10 cellular contexts compared by ENCODE assay signal in the genomic region with DNA sequence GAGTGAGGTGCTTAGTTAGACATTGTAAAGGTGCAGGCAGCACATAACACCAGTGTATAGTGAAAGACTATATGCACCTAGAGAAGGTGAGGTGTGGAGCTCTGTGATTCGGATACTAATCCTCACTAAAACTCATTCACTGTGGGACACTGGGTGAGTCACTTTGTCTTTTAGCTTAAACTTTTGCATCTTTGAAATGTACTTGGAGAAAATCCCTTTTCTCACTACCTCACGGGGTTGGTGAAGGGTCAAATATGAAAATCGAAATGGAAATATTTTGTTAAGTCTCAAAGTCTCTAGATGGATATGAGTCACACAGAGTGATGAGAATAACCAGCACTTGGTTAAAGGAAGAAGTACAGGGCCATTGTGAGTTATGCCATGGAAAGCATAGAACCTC. TPM values are rescaled to one million over a fixed set of nuclear protein-coding genes. Genes with fewer than 3 reads are reported as not detected.
DNase-seq lines count a peak whose midpoint lies in the region; ATAC-seq and TF ChIP-seq lines count a peak whose summit lies in the region.
"Had no signal": no experiment of that assay in that cellular context is flagged by ENCODE, and none has a peak within 500 bp of the region (broad histone marks: within the 10 kb centered on the region; RNA-seq: fewer than 3 reads in every experiment).

No MANE protein-coding gene starts in this region.

- H2AFZ ChIP-seq in mammary epithelial cell (ENCODE audit: low read depth, low read length), result no peak overlapping the region
- H2AFZ ChIP-seq: neural progenitor cell had no signal

- TF ChIP-seq CTCF in mammary epithelial cell (conservative IDR thresholded peaks at IDR 0.05 in 1 of 2, IDR thresholded peaks at IDR 0.05 in 1 of 2; ENCODE audit: extremely low read depth in 1 of 2, insufficient read depth in 1 of 2, low read depth in 1 of 2, low read length in 2 of 2), result no peak
- no peak for TF ChIP-seq CTCF in Calu3 (IDR thresholded peaks at IDR 0.05; ENCODE audit: unreplicated experiment)
- TF ChIP-seq CTCF in Caco-2 (IDR thresholded peaks at IDR 0.05; ENCODE audit: insufficient read depth in 1 of 2, low read depth in 1 of 2, low read length in 1 of 2, severe bottlenecking in 1 of 2, unreplicated experiment in 1 of 2), result no peak
- no peak for TF ChIP-seq CTCF in mucosa of descending colon (IDR thresholded peaks at IDR 0.05)

- no peaks in the 10 kb centered on the region for H3K4me1 ChIP-seq in mammary epithelial cell (ENCODE audit: insufficient read depth, low read length)
- no peaks in the 10 kb centered on the region for H3K4me1 ChIP-seq in Caco-2
- no peaks in the 10 kb centered on the region for H3K4me1 ChIP-seq in mucosa of descending colon (ENCODE audit: low read depth)

- H3K4me3 Mint-ChIP-seq in Calu3 (ENCODE audit: low read depth, unreplicated experiment) (no peak overlapping the region), Caco-2 (ENCODE audit: unreplicated experiment) (no peak overlapping the region)
- H3K4me3 Mint-ChIP-seq: neural progenitor cell had no signal

- H3K9me3 Mint-ChIP-seq in Calu3 (ENCODE audit: low read depth, unreplicated experiment), result peaks cover 6% of the 10 kb centered on the region
- H3K9me3 Mint-ChIP-seq in Caco-2 (ENCODE audit: unreplicated experiment), result no peaks in the 10 kb centered on the region
- H3K9me3 Mint-ChIP-seq: neural progenitor cell had no signal

- no peak overlapping the region for H3K9ac ChIP-seq in mammary epithelial cell (ENCODE audit: insufficient read depth, low read length)
- H3K9ac ChIP-seq: neural progenitor cell had no signal

- ATAC-seq in GM18867 (IDR thresholded peaks at IDR 0.05; ENCODE audit: unreplicated experiment) (peak; percentile 84), GM21528 (IDR thresholded peaks at IDR 0.05; ENCODE audit: low FRiP score, unreplicated experiment) (peak; percentile 76), HG03354 (IDR thresholded peaks at IDR 0.05; ENCODE audit: poor library complexity, severe bottlenecking, unreplicated experiment) (peak; percentile 74), mucosa of descending colon (no peak)

- dilution Hi-C loops in mammary epithelial cell (cut with HindIII; ENCODE audit: low sequenced_read_pairs), result no loop called here

- H3K36me3 ChIP-seq in mammary epithelial cell (ENCODE audit: insufficient read depth, low read length) (no peaks in the 10 kb centered on the region), Caco-2 (ENCODE audit: control insufficient read depth, insufficient read depth, low read length) (no peaks in the 10 kb centered on the region), mucosa of descending colon (ENCODE audit: low read depth) (no peaks in the 10 kb centered on the region)
- H3K36me3 ChIP-seq: neural progenitor cell had no signal

- H3K27me3 Mint-ChIP-seq in Calu3 (ENCODE audit: unreplicated experiment), result no peaks in the 10 kb centered on the region
- peaks cover 3% of the 10 kb centered on the region for H3K27me3 Mint-ChIP-seq in Caco-2 (ENCODE audit: insufficient read depth, unreplicated experiment)

- peak; percentile 8 for DNase-seq in fibroblast of the conjunctiva (ENCODE audit: low read depth)
- no peak for DNase-seq in mammary epithelial cell
- DNase-seq in Calu3, result no peak
- DNase-seq in Caco-2, result no peak
- no peak for DNase-seq in mucosa of descending colon
- DNase-seq: NCI-H510A treated with DMSO at 0.1 percent for 48 hours had no signal

- H3K79me2 ChIP-seq in mammary epithelial cell (ENCODE audit: insufficient read depth, low read length), result peaks cover 9% of the 10 kb centered on the region

- H3K4me3 ChIP-seq in mammary epithelial cell (replicated peaks in 1 of 3; ENCODE audit: insufficient read depth in 1 of 3, low read depth in 2 of 3, low read length in 3 of 3) (no peak overlapping the region), Caco-2 (ENCODE audit: low read depth, low read length) (no peak overlapping the region), mucosa of descending colon (no peak overlapping the region)
- H3K4me3 ChIP-seq: neural progenitor cell had no signal

- in situ Hi-C loops in mammary epithelial cell (cut with MboI; ENCODE audit: low sequenced_read_pairs in 2 of 2), result no loop called here

- 93% methylated on average over 3 of the region's 3 CpGs for WGBS in mammary epithelial cell (ENCODE audit: low coverage, missing lambda C conversion rate)

- CTCF ChIA-PET in mammary epithelial cell (lab: Charles Lee; ENCODE audit: low non-redundant PET), result no interaction called here
- CTCF ChIA-PET in Calu3 (lab: Charles Lee), result no interaction called here
- CTCF ChIA-PET in Caco-2 (lab: Charles Lee), result no interaction called here

- H3K4me1 Mint-ChIP-seq in Calu3 (ENCODE audit: low read depth, unreplicated experiment) (peaks cover 9% of the 10 kb centered on the region), Caco-2 (ENCODE audit: low read depth, unreplicated experiment) (no peaks in the 10 kb centered on the region)

- H3K27ac ChIP-seq in mammary epithelial cell (ENCODE audit: insufficient read depth, low read depth, low read length), result no peak overlapping the region
- H3K27ac ChIP-seq: neural progenitor cell had no signal

- H3K4me2 ChIP-seq in mammary epithelial cell (ENCODE audit: insufficient read depth, low read depth, low read length), result no peak overlapping the region
- H3K4me2 ChIP-seq: neural progenitor cell had no signal

- intact Hi-C loops in mammary epithelial cell (cut with micrococcal nuclease) (no loop called here), Calu3 (cut with micrococcal nuclease; ENCODE audit: unreplicated experiment) (no loop called here), Caco-2 (cut with micrococcal nuclease; ENCODE audit: unreplicated experiment) (no loop called here), mucosa of descending colon (cut with DNase I, micrococcal nuclease) (no loop called here)

- no peaks in the 10 kb centered on the region for H4K20me1 ChIP-seq in mammary epithelial cell (ENCODE audit: insufficient read depth, low read length)

- no peak overlapping the region for H3K27ac Mint-ChIP-seq in Calu3 (ENCODE audit: unreplicated experiment)
- H3K27ac Mint-ChIP-seq in Caco-2 (ENCODE audit: unreplicated experiment), result no peak overlapping the region
- H3K27ac Mint-ChIP-seq: neural progenitor cell had no signal

- BruUV-seq in mammary epithelial cell (replicated peaks; lab: Mats Ljungman, UMichigan) (no TSS peak), Calu3 (replicated peaks; lab: Mats Ljungman, UMichigan) (no TSS peak), Caco-2 (replicated peaks; lab: Mats Ljungman, UMichigan) (no TSS peak)

- H3K36me3 Mint-ChIP-seq in Calu3 (ENCODE audit: insufficient read depth, unreplicated experiment), result no peaks in the 10 kb centered on the region
- no peaks in the 10 kb centered on the region for H3K36me3 Mint-ChIP-seq in Caco-2 (ENCODE audit: insufficient read depth, unreplicated experiment)
- H3K36me3 Mint-ChIP-seq: neural progenitor cell had no signal

- H3K9me3 ChIP-seq in mammary epithelial cell (replicated peaks; ENCODE audit: insufficient read depth, low read length) (no peaks in the 10 kb centered on the region), Caco-2 (no peaks in the 10 kb centered on the region), mucosa of descending colon (no peaks in the 10 kb centered on the region)

- POLR2A ChIA-PET in Caco-2 (lab: Charles Lee), result no interaction called here

- H3K27me3 ChIP-seq in mammary epithelial cell (ENCODE audit: insufficient read depth, low read length) (no peaks in the 10 kb centered on the region), Caco-2 (replicated peaks; ENCODE audit: control insufficient read depth, insufficient read depth, low read length) (no peaks in the 10 kb centered on the region)
- H3K27me3 ChIP-seq: neural progenitor cell had no signal

RNA-seq across cellular contexts. Expression of a gene that starts 38.0 kb away (rescaled TPM):
- total RNA-seq in mammary epithelial cell, result 10 to 100 TPM; 18.4 to 21.0 TPM
- polyA plus RNA-seq in mammary epithelial cell, result 12.5 TPM
- polyA minus RNA-seq in mammary epithelial cell, result 11.4 TPM
- 12.5 and 13.0 TPM in 2 replicates for total RNA-seq in Calu3 (2022)
- total RNA-seq in Caco-2 (2022), result 2.7 and 4.2 TPM in 2 replicates
- 10 to 100 TPM; 10.4 to 29.5 (median 13.0) TPM for total RNA-seq in mucosa of descending colon
